In genomic region chr19:49880162-49880869, GRCh38 we compare ENCODE assay signal across 15 cellular contexts.
"Had no signal": no experiment of that assay in that cellular context is flagged by ENCODE, and none has a peak within 500 bp of the region (broad histone marks: within the 10 kb centered on the region; RNA-seq: fewer than 3 reads in every experiment).

No MANE protein-coding gene starts in this region.

- H3K9me3 Mint-ChIP-seq: central memory CD8-positive, alpha-beta T cell; nephron progenitor cell; stimulated activated memory B cell treated with anti-CD40 and anti-IgM and Interleukin-4, amounts not matched to agents 10 μg/mL and 1 μg/mL and 100 μg/mL, for 72 hours had no signal

- H3K27ac Mint-ChIP-seq: activated naive CD8-positive, alpha-beta T cell; nephron progenitor cell; stimulated activated memory B cell treated with anti-CD40 and anti-IgM and Interleukin-4, amounts not matched to agents 10 μg/mL and 1 μg/mL and 100 μg/mL, for 72 hours had no signal

- H3K36me3 Mint-ChIP-seq: activated naive CD8-positive, alpha-beta T cell had no signal

- ATAC-seq: body of pancreas; stimulated activated memory B cell treated with anti-CD40 and anti-IgM and Interleukin-4, amounts not matched to agents 10 μg/mL and 1 μg/mL and 100 μg/mL, for 72 hours had no signal

- H3K27me3 Mint-ChIP-seq: activated naive CD8-positive, alpha-beta T cell; central memory CD8-positive, alpha-beta T cell; stimulated activated memory B cell treated with anti-CD40 and anti-IgM and Interleukin-4, amounts not matched to agents 10 μg/mL and 1 μg/mL and 100 μg/mL, for 72 hours had no signal

- DNase-seq: activated effector memory CD4-positive, alpha-beta T cell treated with anti-CD3 and anti-CD28 coated beads, Interleukin-2, amount 50 U/mL, for 16 hours; amygdala; effector memory CD4-positive, alpha-beta T cell; foreskin fibroblast; mesendoderm; nephron progenitor cell; sigmoid colon; stimulated activated CD4-positive, alpha-beta T cell treated with anti-CD3 and anti-CD28 coated beads, Interleukin-2, amount 100 ng/mL, for 24 hours; thyroid gland had no signal

- FAIRE-seq: TTC549, urothelium cell line had no signal

- H3K4me3 Mint-ChIP-seq: activated naive CD8-positive, alpha-beta T cell; central memory CD8-positive, alpha-beta T cell; nephron progenitor cell; stimulated activated memory B cell treated with anti-CD40 and anti-IgM and Interleukin-4, amounts not matched to agents 10 μg/mL and 1 μg/mL and 100 μg/mL, for 72 hours had no signal
